ENCODE assay signal across 8 cellular contexts in the genomic region with DNA sequence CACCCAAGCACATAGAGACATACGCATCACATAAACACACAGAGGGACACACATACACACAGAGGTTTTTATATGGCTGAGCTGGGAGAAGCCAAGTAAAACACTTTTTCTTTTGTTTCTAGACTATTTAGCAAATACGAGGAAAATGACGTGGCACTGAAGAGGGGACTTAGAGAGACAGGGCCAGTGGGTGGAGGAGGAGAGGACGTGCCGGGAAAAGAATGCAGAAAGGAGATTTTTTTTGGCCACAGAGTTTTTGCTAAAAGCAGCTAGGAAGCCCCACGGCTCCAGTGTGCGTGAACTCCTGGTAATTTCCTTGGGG.
A peak's percentile ranks its signal among the peaks of the same experiment; 100 is the strongest.
DNase-seq lines count a peak whose midpoint lies in the region; ATAC-seq and TF ChIP-seq lines count a peak whose summit lies in the region.

No MANE protein-coding gene starts in this region.

- intact Hi-C loops in activated CD4-positive, alpha-beta T cell treated with anti-CD3 and anti-CD28 coated beads, Interleukin-2, amount 10 ng/mL, durations not matched to agents 24 days and 14 days (cut with micrococcal nuclease): loop anchor here (2.0 to 10.0 kb wide), 6 partner anchors 47 to 291 kb away; a partner anchor contains a TSS

- H3K27ac ChIP-seq in gastroesophageal sphincter (peak overlapping the region; percentile 67 to 89 (median 82)), subcutaneous abdominal adipose tissue (ENCODE audit: low read depth, low read length) (peak overlapping the region; percentile 95)

- peaks cover 3% of the 10 kb centered on the region for H3K9me3 Mint-ChIP-seq in activated CD4-positive, alpha-beta T cell treated with anti-CD3 and anti-CD28 coated beads, Interleukin-2, amount 10 ng/mL, durations not matched to agents 24 days and 14 days
- no peaks in the 10 kb centered on the region for H3K9me3 Mint-ChIP-seq in T-cell

- H3K27me3 ChIP-seq in gastroesophageal sphincter (no peaks in the 10 kb centered on the region), subcutaneous abdominal adipose tissue (ENCODE audit: control insufficient read depth in 5 of 5, insufficient read depth in 4 of 5, low read length in 5 of 5) (no peaks in the 10 kb centered on the region)

- no peak for TF ChIP-seq EP300 in gastroesophageal sphincter (IDR thresholded peaks at IDR 0.05)

- peak overlapping the region; percentile 86 for H3K27ac Mint-ChIP-seq in activated CD4-positive, alpha-beta T cell treated with anti-CD3 and anti-CD28 coated beads, Interleukin-2, amount 10 ng/mL, durations not matched to agents 24 days and 14 days
- H3K27ac Mint-ChIP-seq in T-cell: peak overlapping the region in 1 of 2 donors; percentile 23

- CTCF ChIA-PET in T-cell (lab: Charles Lee): no interaction called here

- H3K4me1 ChIP-seq in gastroesophageal sphincter (peaks cover 4 to 45% (median 10%) of the 10 kb centered on the region in 3 donors), subcutaneous abdominal adipose tissue (ENCODE audit: control insufficient read depth in 5 of 5, insufficient read depth in 5 of 5, low read length in 5 of 5) (peaks cover 7 to 31% (median 18%) of the 10 kb centered on the region in 5 donors)

- H3K9me3 ChIP-seq in gastroesophageal sphincter (no peaks in the 10 kb centered on the region), subcutaneous abdominal adipose tissue (ENCODE audit: control insufficient read depth in 5 of 5, low read length in 5 of 5) (no peaks in the 10 kb centered on the region)

- ATAC-seq in T-cell (replicated peaks in 1 of 4): no peak
- peak; percentile 8 for ATAC-seq in gastroesophageal sphincter
- no peak for ATAC-seq in GM18498 (IDR thresholded peaks at IDR 0.05; ENCODE audit: unreplicated experiment)

- H3K27me3 Mint-ChIP-seq in activated CD4-positive, alpha-beta T cell treated with anti-CD3 and anti-CD28 coated beads, Interleukin-2, amount 10 ng/mL, durations not matched to agents 24 days and 14 days: no peaks in the 10 kb centered on the region
- H3K27me3 Mint-ChIP-seq in T-cell: no peaks in the 10 kb centered on the region

- in situ Hi-C loops in KBM-7 (cut with MboI; ENCODE audit: low pct_unique_long_range_greater_than_20kb, low sequenced_read_pairs): no loop called here

- H3K4me1 Mint-ChIP-seq in activated CD4-positive, alpha-beta T cell treated with anti-CD3 and anti-CD28 coated beads, Interleukin-2, amount 10 ng/mL, durations not matched to agents 24 days and 14 days: peaks cover 73% of the 10 kb centered on the region
- peaks cover 30 to 50% (median 34%) of the 10 kb centered on the region in 3 donors for H3K4me1 Mint-ChIP-seq in T-cell

- no peak for TF ChIP-seq POLR2A in gastroesophageal sphincter (IDR thresholded peaks at IDR 0.05)

- peak overlapping the region; percentile 52 for H3K4me3 Mint-ChIP-seq in activated CD4-positive, alpha-beta T cell treated with anti-CD3 and anti-CD28 coated beads, Interleukin-2, amount 10 ng/mL, durations not matched to agents 24 days and 14 days
- peak overlapping the region in 2 of 3 donors; percentile 14 to 44 for H3K4me3 Mint-ChIP-seq in T-cell

- POLR2A ChIA-PET in T-cell (lab: Charles Lee): interaction anchor here in 1 of 2 donors (0.6 kb wide), 1 partner anchor 283 kb away, joined by 4 read pairs; no protein-coding TSS in a partner anchor

- no peaks in the 10 kb centered on the region for H3K36me3 Mint-ChIP-seq in activated CD4-positive, alpha-beta T cell treated with anti-CD3 and anti-CD28 coated beads, Interleukin-2, amount 10 ng/mL, durations not matched to agents 24 days and 14 days (ENCODE audit: low read depth)
- H3K36me3 Mint-ChIP-seq in T-cell: no peaks in the 10 kb centered on the region

- TF ChIP-seq CTCF in gastroesophageal sphincter (IDR thresholded peaks at IDR 0.05): no peak

- WGBS in gastroesophageal sphincter (ENCODE audit: low coverage in 1 of 2), 2 donors: 0 to 28% methylated on average over 4 to 7 of the region's 7 CpGs

- H3K36me3 ChIP-seq in gastroesophageal sphincter (no peaks in the 10 kb centered on the region), subcutaneous abdominal adipose tissue (ENCODE audit: control insufficient read depth in 5 of 5, insufficient read depth in 5 of 5, low read length in 5 of 5) (no peaks in the 10 kb centered on the region)

- peak overlapping the region; percentile 8 to 57 (median 34) for H3K9ac ChIP-seq in subcutaneous abdominal adipose tissue (ENCODE audit: low read length in 5 of 5)

- H3K4me3 ChIP-seq in gastroesophageal sphincter (peak overlapping the region; percentile 17 to 35), subcutaneous abdominal adipose tissue (ENCODE audit: low read depth in 1 of 5, low read length in 5 of 5) (peak overlapping the region; percentile 37 to 52 (median 49))

- DNase-seq in activated CD4-positive, alpha-beta T cell treated with anti-CD3 and anti-CD28 coated beads, Interleukin-2, amount 10 ng/mL, durations not matched to agents 24 days and 14 days: no peak
- no peak for DNase-seq in activated CD4-positive, alpha-beta T cell treated with anti-CD3 and anti-CD28 coated beads for 48 hours
- no peak for DNase-seq in T-cell
- DNase-seq in SHP77 (lab: John Stamatoyannopoulos, UW): no peak
- DNase-seq in KBM-7: no peak
